Comparison of ENCODE assay signal across 1 cellular context in the genomic region with DNA sequence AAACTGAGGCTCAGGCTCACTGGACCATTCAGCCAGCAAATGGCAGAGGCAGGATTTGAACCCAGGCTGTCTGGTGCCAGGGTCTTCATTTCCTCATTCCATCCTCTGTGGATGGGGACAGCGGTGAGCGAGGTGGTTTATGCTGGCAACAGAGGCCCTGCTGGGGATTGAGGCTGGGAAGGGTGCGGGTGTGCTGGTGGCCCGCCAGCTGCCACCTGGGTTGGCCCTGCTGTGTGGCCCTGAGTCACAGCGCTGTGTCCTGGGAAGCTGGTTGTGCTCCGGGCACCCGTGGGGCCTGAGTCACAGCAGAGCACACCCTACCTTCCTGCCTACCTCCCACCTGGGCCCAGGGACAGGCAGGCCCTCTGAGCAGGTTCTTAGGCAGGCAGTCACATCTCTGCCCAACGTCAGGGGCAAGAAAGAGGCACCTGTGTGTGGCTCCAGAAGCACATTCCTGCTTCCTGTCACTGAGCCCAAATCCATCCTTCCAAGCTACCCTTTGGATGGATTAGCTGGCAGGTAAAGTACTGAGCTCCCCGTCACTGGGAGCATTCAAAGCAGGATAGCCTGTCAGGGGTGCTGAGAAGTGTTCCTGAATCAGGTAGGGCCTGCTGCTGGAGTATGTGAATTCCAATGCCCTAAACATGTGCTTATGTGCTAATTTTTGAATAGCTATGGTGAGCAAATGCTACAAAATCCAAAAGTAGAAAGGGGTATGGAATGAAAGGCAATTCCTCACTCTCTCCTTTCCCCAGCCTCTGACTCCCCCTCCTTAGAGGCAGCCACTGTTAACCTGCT.
TF ChIP-seq lines count a peak whose summit lies in the region.

No MANE protein-coding gene starts in this region.

TF ChIP-seq in HEK293, 187 proteins besides CTCF, POLR2A, EP300 and RAD21 (continued from another document):
- TF ChIP-seq, protein P1, sequence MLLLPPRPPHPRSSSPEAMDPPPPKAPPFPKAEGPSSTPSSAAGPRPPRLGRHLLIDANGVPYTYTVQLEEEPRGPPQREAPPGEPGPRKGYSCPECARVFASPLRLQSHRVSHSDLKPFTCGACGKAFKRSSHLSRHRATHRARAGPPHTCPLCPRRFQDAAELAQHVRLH (tag by site-specific recombination; IDR thresholded peaks at IDR 0.05) = peak; percentile 53; the same call in 1 of the 2 replicates
- TF ChIP-seq, protein P2, sequence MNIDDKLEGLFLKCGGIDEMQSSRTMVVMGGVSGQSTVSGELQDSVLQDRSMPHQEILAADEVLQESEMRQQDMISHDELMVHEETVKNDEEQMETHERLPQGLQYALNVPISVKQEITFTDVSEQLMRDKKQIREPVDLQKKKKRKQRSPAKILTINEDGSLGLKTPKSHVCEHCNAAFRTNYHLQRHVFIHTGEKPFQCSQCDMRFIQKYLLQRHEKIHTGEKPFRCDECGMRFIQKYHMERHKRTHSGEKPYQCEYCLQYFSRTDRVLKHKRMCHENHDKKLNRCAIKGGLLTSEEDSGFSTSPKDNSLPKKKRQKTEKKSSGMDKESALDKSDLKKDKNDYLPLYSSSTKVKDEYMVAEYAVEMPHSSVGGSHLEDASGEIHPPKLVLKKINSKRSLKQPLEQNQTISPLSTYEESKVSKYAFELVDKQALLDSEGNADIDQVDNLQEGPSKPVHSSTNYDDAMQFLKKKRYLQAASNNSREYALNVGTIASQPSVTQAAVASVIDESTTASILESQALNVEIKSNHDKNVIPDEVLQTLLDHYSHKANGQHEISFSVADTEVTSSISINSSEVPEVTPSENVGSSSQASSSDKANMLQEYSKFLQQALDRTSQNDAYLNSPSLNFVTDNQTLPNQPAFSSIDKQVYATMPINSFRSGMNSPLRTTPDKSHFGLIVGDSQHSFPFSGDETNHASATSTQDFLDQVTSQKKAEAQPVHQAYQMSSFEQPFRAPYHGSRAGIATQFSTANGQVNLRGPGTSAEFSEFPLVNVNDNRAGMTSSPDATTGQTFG (tag by site-specific recombination; IDR thresholded peaks at IDR 0.05; ENCODE audit: borderline replicate concordance) = no peak
- no peak for TF ChIP-seq PRDM1 (tag by site-specific recombination; IDR thresholded peaks at IDR 0.05)
